ENCODE assay signal across 1 cellular context in the genomic region with DNA sequence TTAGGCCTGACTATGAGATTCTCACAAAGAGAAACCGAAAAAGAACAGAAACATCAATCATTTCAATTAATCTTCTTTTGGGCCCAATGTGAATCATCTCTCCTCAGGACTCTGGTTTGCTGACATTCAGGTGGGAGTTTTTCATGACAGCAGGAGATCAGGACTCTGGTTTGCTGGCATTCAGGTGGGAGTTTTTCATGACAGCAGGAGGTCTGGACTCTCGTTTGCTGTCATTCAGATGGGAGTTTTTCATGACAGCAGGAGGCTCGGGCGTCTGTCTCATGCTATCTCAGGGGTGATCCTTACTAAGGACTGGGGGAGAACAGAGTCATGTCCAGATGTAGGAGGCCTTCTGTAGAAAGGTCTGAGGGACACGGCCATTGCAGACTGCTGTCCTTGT.
TF ChIP-seq lines count a peak whose summit lies in the region.

No MANE protein-coding gene starts in this region.

TF ChIP-seq in GM23338, 12 proteins besides CTCF, POLR2A, EP300 and RAD21 (continued from another document):
- TF ChIP-seq, protein P1, sequence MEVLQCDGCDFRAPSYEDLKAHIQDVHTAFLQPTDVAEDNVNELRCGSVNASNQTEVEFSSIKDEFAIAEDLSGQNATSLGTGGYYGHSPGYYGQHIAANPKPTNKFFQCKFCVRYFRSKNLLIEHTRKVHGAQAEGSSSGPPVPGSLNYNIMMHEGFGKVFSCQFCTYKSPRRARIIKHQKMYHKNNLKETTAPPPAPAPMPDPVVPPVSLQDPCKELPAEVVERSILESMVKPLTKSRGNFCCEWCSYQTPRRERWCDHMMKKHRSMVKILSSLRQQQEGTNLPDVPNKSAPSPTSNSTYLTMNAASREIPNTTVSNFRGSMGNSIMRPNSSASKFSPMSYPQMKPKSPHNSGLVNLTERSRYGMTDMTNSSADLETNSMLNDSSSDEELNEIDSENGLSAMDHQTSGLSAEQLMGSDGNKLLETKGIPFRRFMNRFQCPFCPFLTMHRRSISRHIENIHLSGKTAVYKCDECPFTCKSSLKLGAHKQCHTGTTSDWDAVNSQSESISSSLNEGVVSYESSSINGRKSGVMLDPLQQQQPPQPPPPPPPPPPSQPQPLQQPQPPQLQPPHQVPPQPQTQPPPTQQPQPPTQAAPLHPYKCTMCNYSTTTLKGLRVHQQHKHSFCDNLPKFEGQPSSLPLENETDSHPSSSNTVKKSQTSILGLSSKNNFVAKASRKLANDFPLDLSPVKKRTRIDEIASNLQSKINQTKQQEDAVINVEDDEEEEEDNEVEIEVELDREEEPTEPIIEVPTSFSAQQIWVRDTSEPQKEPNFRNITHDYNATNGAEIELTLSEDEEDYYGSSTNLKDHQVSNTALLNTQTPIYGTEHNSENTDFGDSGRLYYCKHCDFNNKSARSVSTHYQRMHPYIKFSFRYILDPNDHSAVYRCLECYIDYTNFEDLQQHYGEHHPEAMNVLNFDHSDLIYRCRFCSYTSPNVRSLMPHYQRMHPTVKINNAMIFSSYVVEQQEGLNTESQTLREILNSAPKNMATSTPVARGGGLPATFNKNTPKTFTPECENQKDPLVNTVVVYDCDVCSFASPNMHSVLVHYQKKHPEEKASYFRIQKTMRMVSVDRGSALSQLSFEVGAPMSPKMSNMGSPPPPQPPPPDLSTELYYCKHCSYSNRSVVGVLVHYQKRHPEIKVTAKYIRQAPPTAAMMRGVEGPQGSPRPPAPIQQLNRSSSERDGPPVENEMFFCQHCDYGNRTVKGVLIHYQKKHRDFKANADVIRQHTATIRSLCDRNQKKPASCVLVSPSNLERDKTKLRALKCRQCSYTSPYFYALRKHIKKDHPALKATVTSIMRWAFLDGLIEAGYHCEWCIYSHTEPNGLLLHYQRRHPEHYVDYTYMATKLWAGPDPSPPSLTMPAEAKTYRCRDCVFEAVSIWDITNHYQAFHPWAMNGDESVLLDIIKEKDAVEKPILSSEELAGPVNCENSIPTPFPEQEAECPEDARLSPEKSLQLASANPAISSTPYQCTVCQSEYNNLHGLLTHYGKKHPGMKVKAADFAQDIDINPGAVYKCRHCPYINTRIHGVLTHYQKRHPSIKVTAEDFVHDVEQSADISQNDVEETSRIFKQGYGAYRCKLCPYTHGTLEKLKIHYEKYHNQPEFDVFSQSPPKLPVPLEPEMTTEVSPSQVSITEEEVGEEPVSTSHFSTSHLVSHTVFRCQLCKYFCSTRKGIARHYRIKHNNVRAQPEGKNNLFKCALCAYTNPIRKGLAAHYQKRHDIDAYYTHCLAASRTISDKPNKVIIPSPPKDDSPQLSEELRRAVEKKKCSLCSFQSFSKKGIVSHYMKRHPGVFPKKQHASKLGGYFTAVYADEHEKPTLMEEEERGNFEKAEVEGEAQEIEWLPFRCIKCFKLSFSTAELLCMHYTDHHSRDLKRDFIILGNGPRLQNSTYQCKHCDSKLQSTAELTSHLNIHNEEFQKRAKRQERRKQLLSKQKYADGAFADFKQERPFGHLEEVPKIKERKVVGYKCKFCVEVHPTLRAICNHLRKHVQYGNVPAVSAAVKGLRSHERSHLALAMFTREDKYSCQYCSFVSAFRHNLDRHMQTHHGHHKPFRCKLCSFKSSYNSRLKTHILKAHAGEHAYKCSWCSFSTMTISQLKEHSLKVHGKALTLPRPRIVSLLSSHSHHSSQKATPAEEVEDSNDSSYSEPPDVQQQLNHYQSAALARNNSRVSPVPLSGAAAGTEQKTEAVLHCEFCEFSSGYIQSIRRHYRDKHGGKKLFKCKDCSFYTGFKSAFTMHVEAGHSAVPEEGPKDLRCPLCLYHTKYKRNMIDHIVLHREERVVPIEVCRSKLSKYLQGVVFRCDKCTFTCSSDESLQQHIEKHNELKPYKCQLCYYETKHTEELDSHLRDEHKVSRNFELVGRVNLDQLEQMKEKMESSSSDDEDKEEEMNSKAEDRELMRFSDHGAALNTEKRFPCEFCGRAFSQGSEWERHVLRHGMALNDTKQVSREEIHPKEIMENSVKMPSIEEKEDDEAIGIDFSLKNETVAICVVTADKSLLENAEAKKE (CRISPR knock-in tag; IDR thresholded peaks at IDR 0.05), result no peak
- TF ChIP-seq, protein P2, sequence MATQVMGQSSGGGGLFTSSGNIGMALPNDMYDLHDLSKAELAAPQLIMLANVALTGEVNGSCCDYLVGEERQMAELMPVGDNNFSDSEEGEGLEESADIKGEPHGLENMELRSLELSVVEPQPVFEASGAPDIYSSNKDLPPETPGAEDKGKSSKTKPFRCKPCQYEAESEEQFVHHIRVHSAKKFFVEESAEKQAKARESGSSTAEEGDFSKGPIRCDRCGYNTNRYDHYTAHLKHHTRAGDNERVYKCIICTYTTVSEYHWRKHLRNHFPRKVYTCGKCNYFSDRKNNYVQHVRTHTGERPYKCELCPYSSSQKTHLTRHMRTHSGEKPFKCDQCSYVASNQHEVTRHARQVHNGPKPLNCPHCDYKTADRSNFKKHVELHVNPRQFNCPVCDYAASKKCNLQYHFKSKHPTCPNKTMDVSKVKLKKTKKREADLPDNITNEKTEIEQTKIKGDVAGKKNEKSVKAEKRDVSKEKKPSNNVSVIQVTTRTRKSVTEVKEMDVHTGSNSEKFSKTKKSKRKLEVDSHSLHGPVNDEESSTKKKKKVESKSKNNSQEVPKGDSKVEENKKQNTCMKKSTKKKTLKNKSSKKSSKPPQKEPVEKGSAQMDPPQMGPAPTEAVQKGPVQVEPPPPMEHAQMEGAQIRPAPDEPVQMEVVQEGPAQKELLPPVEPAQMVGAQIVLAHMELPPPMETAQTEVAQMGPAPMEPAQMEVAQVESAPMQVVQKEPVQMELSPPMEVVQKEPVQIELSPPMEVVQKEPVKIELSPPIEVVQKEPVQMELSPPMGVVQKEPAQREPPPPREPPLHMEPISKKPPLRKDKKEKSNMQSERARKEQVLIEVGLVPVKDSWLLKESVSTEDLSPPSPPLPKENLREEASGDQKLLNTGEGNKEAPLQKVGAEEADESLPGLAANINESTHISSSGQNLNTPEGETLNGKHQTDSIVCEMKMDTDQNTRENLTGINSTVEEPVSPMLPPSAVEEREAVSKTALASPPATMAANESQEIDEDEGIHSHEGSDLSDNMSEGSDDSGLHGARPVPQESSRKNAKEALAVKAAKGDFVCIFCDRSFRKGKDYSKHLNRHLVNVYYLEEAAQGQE (IDR thresholded peaks at IDR 0.05; ENCODE audit: unreplicated experiment), result no peak
- TF ChIP-seq CREB1 (CRISPR knock-in tag; IDR thresholded peaks at IDR 0.05; ENCODE audit: low read depth), result no peak
- no peak for TF ChIP-seq JUNB (IDR thresholded peaks at IDR 0.05; ENCODE audit: unreplicated experiment)
- TF ChIP-seq EZH2phosphoT487 (IDR thresholded peaks at IDR 0.05; ENCODE audit: unreplicated experiment), result no peak
- TF ChIP-seq ZNF331 (CRISPR knock-in tag; IDR thresholded peaks at IDR 0.05; ENCODE audit: low read depth), result no peak
- no peak for TF ChIP-seq NANOG (IDR thresholded peaks at IDR 0.05; ENCODE audit: borderline replicate concordance)
- TF ChIP-seq ZNF114 (CRISPR knock-in tag; IDR thresholded peaks at IDR 0.05), result no peak
- TF ChIP-seq, protein P3, sequence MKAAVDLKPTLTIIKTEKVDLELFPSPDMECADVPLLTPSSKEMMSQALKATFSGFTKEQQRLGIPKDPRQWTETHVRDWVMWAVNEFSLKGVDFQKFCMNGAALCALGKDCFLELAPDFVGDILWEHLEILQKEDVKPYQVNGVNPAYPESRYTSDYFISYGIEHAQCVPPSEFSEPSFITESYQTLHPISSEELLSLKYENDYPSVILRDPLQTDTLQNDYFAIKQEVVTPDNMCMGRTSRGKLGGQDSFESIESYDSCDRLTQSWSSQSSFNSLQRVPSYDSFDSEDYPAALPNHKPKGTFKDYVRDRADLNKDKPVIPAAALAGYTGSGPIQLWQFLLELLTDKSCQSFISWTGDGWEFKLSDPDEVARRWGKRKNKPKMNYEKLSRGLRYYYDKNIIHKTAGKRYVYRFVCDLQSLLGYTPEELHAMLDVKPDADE (IDR thresholded peaks at IDR 0.05), result no peak
